Comparison of ENCODE assay signal across 24 cellular contexts in the genomic region with DNA sequence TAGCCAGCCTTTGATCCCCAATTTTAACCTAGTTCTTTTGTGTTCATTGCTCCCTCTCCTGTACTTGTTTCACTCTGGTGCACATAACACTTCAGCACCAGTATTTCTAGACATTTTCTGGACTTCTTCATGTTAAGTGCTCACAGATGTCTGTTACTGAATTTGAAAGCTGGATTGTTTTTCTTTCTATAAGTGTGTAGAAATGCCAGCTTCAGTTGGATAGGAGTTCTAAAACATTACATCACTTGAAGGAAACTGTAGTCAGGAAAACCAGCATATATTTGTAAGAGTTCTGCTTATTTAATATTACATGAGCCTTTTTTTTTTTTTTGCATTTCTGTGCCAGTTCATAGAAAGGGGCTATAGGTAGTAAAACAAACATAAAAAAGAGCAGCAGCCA.
"Had no signal": no experiment of that assay in that cellular context is flagged by ENCODE, and none has a peak within 500 bp of the region (broad histone marks: within the 10 kb centered on the region; RNA-seq: fewer than 3 reads in every experiment).

No MANE protein-coding gene starts in this region.

- H3K36me3 ChIP-seq: ovary, prostate gland had no signal

- H3K9me3 Mint-ChIP-seq: activated T-cell treated with anti-CD3 and anti-CD28 coated beads, Interleukin-2, amount 50 U/mL, for 24 hours; activated T-helper 17 cell treated with anti-CD3 and anti-CD28 coated beads, Interleukin-2, amount 50 U/mL, for 72 hours; central memory CD8-positive, alpha-beta T cell; endodermal cell; natural killer cell; T-cell; T-helper 2 cell treated with Interferon-gamma antibody and Interleukin-4, amounts not matched to agents 5 μg/mL and 100 μg/mL, for 36 hours had no signal

- H3K4me3 Mint-ChIP-seq: activated CD8-positive, alpha-beta T cell treated with anti-CD3 and anti-CD28 coated beads, Interleukin-2, amount 10 ng/mL, durations not matched to agents 7 days and 5 days; activated naive CD8-positive, alpha-beta T cell; activated T-cell treated with anti-CD3 and anti-CD28 coated beads, Interleukin-2, amount 50 U/mL, for 24 hours; activated T-helper 17 cell treated with anti-CD3 and anti-CD28 coated beads, Interleukin-2, amount 50 U/mL, for 72 hours; central memory CD8-positive, alpha-beta T cell; endodermal cell; natural killer cell; T-cell; T-helper 2 cell treated with Interferon-gamma antibody and Interleukin-4, amounts not matched to agents 5 μg/mL and 100 μg/mL, for 36 hours had no signal

- H3K9me3 ChIP-seq: breast epithelium, gastrocnemius medialis, left ventricle myocardium inferior, ovary, prostate gland, upper lobe of left lung had no signal

- DNase-seq: activated CD4-positive, alpha-beta T cell treated with anti-CD3 and anti-CD28 coated beads for 1 hour; activated CD4-positive, alpha-beta T cell treated with anti-CD3 and anti-CD28 coated beads, Interleukin-2, amount 50 U/mL, for 1 hour; activated CD8-positive, alpha-beta T cell treated with anti-CD3 and anti-CD28 coated beads, Interleukin-2, amount 10 ng/mL, durations not matched to agents 7 days and 5 days; activated T-cell treated with anti-CD3 and anti-CD28 coated beads, Interleukin-2, amount 50 U/mL, for 24 hours; endodermal cell; gastrocnemius medialis; hypothalamus; left ventricle myocardium inferior; midbrain; natural killer cell; ovary; stimulated activated CD4-positive, alpha-beta T cell treated with anti-CD3 and anti-CD28 coated beads, Interleukin-4, amount 100 ng/mL, for 4 hours; stimulated activated naive CD8-positive, alpha-beta T cell treated with anti-CD3 and anti-CD28 coated beads, Interleukin-15, Interleukin-2, amounts not matched to agents 100 U/mL and 50 U/mL, for 24 hours; T-cell; upper lobe of left lung; WERI-Rb-1 had no signal

- H3K4me3 ChIP-seq: breast epithelium, coronary artery, gastrocnemius medialis, left ventricle myocardium inferior, ovary, prostate gland, upper lobe of left lung had no signal

- H3K27ac Mint-ChIP-seq: activated CD8-positive, alpha-beta T cell treated with anti-CD3 and anti-CD28 coated beads, Interleukin-2, amount 10 ng/mL, durations not matched to agents 7 days and 5 days; activated naive CD8-positive, alpha-beta T cell; activated T-cell treated with anti-CD3 and anti-CD28 coated beads, Interleukin-2, amount 50 U/mL, for 24 hours; activated T-helper 17 cell treated with anti-CD3 and anti-CD28 coated beads, Interleukin-2, amount 50 U/mL, for 72 hours; endodermal cell; natural killer cell; T-cell; T-helper 2 cell treated with Interferon-gamma antibody and Interleukin-4, amounts not matched to agents 5 μg/mL and 100 μg/mL, for 36 hours had no signal

- H3K27me3 ChIP-seq: breast epithelium, gastrocnemius medialis, ovary, upper lobe of left lung had no signal

- H3K27ac ChIP-seq: breast epithelium, coronary artery, epithelial cell of prostate, gastrocnemius medialis, left ventricle myocardium inferior, ovary, prostate gland, upper lobe of left lung, WERI-Rb-1 had no signal

- H3K4me1 Mint-ChIP-seq: activated T-helper 17 cell treated with anti-CD3 and anti-CD28 coated beads, Interleukin-2, amount 50 U/mL, for 72 hours; central memory CD8-positive, alpha-beta T cell had no signal

- H3K27me3 Mint-ChIP-seq: activated naive CD8-positive, alpha-beta T cell; activated T-cell treated with anti-CD3 and anti-CD28 coated beads, Interleukin-2, amount 50 U/mL, for 24 hours; activated T-helper 17 cell treated with anti-CD3 and anti-CD28 coated beads, Interleukin-2, amount 50 U/mL, for 72 hours; central memory CD8-positive, alpha-beta T cell; T-cell had no signal

- H3K4me1 ChIP-seq: breast epithelium, gastrocnemius medialis, prostate gland had no signal
